8 cellular contexts compared by ENCODE assay signal in the genomic region with DNA sequence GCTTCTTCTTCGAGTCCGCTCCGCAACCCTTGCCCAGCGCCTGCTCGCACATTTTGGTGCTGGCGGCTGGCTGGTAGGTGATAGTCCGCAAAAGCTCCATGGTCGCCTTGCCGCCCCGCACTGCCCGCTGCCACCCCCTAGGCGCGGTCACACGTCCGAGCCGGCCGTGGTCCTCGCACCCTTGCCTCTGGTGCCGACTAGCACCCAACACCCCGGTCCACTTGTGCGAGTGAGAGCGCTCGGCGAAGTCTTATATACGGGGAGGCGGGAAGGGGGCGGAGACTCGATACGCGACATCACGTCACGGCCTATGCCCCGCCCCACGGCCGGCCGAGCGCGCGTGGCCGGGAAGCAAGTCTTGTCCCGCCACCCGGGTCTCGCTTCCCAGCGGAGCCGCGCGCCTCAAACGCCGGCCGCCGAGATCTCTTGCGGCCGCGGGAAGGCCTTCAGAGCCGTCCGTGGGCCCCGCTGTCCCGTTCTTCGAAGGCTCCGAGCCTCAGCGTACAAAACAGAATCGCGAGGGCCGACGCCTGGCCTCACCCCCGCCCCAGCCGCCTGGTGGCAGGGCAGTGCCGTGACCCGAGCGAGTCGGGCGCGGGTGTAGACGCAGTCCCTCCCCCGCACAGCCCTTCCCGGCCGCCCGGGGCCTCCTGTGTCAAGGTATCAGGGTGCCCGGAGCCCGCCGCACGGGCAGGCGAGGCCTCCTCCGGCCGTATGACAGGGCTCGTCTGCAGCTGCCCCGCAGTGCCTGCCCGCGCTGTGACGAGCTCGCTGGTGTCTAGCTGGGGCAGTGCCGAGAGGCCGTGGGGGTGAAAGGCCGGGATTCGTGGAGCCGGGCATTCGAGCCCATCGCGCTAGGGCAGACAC. TPM values are rescaled to one million over a fixed set of nuclear protein-coding genes. Genes with fewer than 3 reads are reported as not detected.
DNase-seq lines count a peak whose midpoint lies in the region; ATAC-seq lines count a peak whose summit lies in the region.

PLK2 (minus strand) TSS at position 227 of the 867 bp plus-strand sequence; CDS start at position 100, 127 bp downstream.

- DNase-seq in NCI-H2107 (lab: John Stamatoyannopoulos, UW) (peak; percentile 35), NCI-H2107 treated with DMSO at 0.1 percent for 48 hours (lab: John Stamatoyannopoulos, UW; ENCODE audit: unreplicated experiment) (no peak), NCI-H2171 (lab: John Stamatoyannopoulos, UW) (peak; percentile 58), left colon (peak; percentile 90 to 97)
- peak; percentile 93 to 94 for DNase-seq in activated CD4-positive, alpha-beta T cell treated with anti-CD3 and anti-CD28 coated beads for 4 hours
- peak; percentile 91 to 96 for DNase-seq in stimulated activated CD4-positive, alpha-beta T cell treated with anti-CD3 and anti-CD28 coated beads, Interleukin-1b, Interleukin-23, amount 100 ng/mL, for 4 hours (ENCODE audit: low read depth in 2 of 2)

- ATAC-seq in HG02852 (IDR thresholded peaks at IDR 0.05; ENCODE audit: unreplicated experiment): peak; percentile 78
- peak; percentile 81 for ATAC-seq in left colon

- H3K27ac ChIP-seq in cingulate gyrus (ENCODE audit: low read depth, low read length): peak within 1 kb of the TSS; percentile 85

- intact Hi-C loops in left colon (cut with DNase I, micrococcal nuclease): loop anchor here (2.0 to 10.0 kb wide), 4 partner anchors 573 to 1165 kb away; no protein-coding TSS in a partner anchor

RNA-seq across cellular contexts. Expression of gene PLK2, which starts in this region (rescaled TPM):
- total RNA-seq in left colon: 10 to 100 TPM; 13.7 to 25.8 TPM
